23 cellular contexts compared by ENCODE assay signal in the genomic region with DNA sequence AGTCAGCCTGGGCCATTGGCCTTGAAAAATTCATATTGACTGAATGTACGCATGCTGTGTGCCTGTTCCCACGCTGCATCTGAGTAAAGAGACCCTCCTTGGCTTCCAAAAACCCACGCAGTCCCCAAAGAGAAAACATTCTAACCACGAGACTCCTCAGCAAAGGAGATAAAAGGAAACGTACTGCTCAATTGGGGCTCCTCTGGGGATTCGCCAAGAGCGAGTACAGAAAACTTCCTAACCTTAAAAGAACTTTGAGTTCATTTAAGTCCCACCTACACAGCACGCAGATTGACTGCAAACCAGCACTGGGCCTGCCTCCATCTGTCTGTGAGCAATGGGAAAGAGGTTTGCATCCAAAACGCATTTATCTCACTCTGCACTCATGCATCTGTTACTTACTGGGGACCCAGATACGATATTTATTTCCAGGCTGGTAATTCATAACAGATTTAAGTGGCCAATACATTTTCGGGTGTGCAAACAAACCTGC.
"Had no signal": no experiment of that assay in that cellular context is flagged by ENCODE, and none has a peak within 500 bp of the region (broad histone marks: within the 10 kb centered on the region; RNA-seq: fewer than 3 reads in every experiment).

No MANE protein-coding gene starts in this region.

- H3K27ac ChIP-seq: esophagus muscularis mucosa, foreskin keratinocyte, left lung, neutrophil, ovary, psoas muscle, VCaP had no signal

- H3K4me3 ChIP-seq: esophagus muscularis mucosa, left lung, ovary, psoas muscle had no signal

- H3K36me3 ChIP-seq: esophagus muscularis mucosa, left lung, neutrophil, ovary had no signal

- H3K27me3 ChIP-seq: esophagus muscularis mucosa, foreskin keratinocyte, left lung, neutrophil, ovary had no signal

- H3K4me1 ChIP-seq: esophagus muscularis mucosa, foreskin keratinocyte, left lung, psoas muscle had no signal

- H3K9me3 ChIP-seq: esophagus muscularis mucosa, left lung, neutrophil, ovary, psoas muscle had no signal

- ATAC-seq: activated naive CD4-positive, alpha-beta T cell treated with anti-CD3 and anti-CD28 coated beads, Interleukin-2, amount 50 U/mL, for 72 hours; activated T-cell treated with anti-CD3 and anti-CD28 coated beads, Interleukin-2, amount 50 U/mL, for 72 hours; foreskin keratinocyte; left lung; psoas muscle; right cardiac atrium had no signal

- DNase-seq: activated CD4-positive, alpha-beta T cell treated with anti-CD3 and anti-CD28 coated beads for 4 hours; activated CD4-positive, alpha-beta T cell treated with anti-CD3 and anti-CD28 coated beads, Interleukin-2, amount 50 U/mL, for 4 hours; activated naive CD4-positive, alpha-beta T cell; activated T-cell treated with anti-CD3 and anti-CD28 coated beads for 4 hours; activated T-cell treated with anti-CD3 and anti-CD28 coated beads, Interleukin-2, amount 50 U/mL, for 72 hours; dermis blood vessel endothelial cell; effector CD4-positive, alpha-beta T cell; foreskin keratinocyte; left lung; naive B cell; nephron progenitor cell; ovary; psoas muscle; stimulated activated CD4-positive, alpha-beta T cell treated with anti-CD3 and anti-CD28 coated beads, Interleukin-15, amount 100 ng/mL, for 24 hours; stimulated activated CD4-positive, alpha-beta T cell treated with anti-CD3 and anti-CD28 coated beads, Interleukin-2, amount 100 ng/mL, for 24 hours; stimulated activated naive CD4-positive, alpha-beta T cell; T-helper 1 cell; trophoblast cell had no signal
